In genomic region chr4:169626328-169627282, GRCh38 we compare ENCODE assay signal across 13 cellular contexts. TPM values are rescaled to one million over a fixed set of nuclear protein-coding genes. Genes with fewer than 3 reads are reported as not detected.
A peak's percentile ranks its signal among the peaks of the same experiment; 100 is the strongest.
DNase-seq lines count a peak whose midpoint lies in the region; ATAC-seq lines count a peak whose summit lies in the region.
"Had no signal": no experiment of that assay in that cellular context is flagged by ENCODE, and none has a peak within 500 bp of the region (broad histone marks: within the 10 kb centered on the region; RNA-seq: fewer than 3 reads in every experiment).

No MANE protein-coding gene starts in this region.

- H3K36me3 ChIP-seq in ectodermal cell (ENCODE audit: control insufficient read depth, insufficient read depth, low read length): no peaks in the 10 kb centered on the region
- H3K36me3 ChIP-seq: prostate gland had no signal

- no peaks in the 10 kb centered on the region for H3K27me3 ChIP-seq in ectodermal cell (ENCODE audit: control insufficient read depth, insufficient read depth, low read length, poor library complexity, severe bottlenecking)

- no peak for DNase-seq in activated T-cell treated with anti-CD3 and anti-CD28 coated beads, Interleukin-2, amount 50 U/mL, for 4 hours
- DNase-seq in activated T-cell treated with anti-CD3 and anti-CD28 coated beads, Interleukin-2, amount 50 U/mL, for 1 hour: no peak
- DNase-seq in renal cortical epithelial cell (ENCODE audit: low read depth): peak; percentile 56
- DNase-seq in DMS53 treated with DMSO at 0.1 percent for 48 hours (lab: John Stamatoyannopoulos, UW; ENCODE audit: unreplicated experiment): no peak
- no peak for DNase-seq in dedifferentiated amniotic fluid mesenchymal stem cell (ENCODE audit: extremely low spot score)
- DNase-seq: activated naive CD4-positive, alpha-beta T cell; dermis blood vessel endothelial cell; NCI-H345; stimulated activated CD4-positive, alpha-beta T cell treated with anti-CD3 and anti-CD28 coated beads, Interleukin-4, amount 100 ng/mL, for 4 hours had no signal

- WGBS in ectodermal cell, 2 experiments: 97 to 98% methylated on average over 5 to 6 of the region's 6 CpGs

- peak overlapping the region; percentile 16 for H3K27ac ChIP-seq in ectodermal cell (ENCODE audit: insufficient read depth, low read depth, low read length, poor library complexity, severe bottlenecking)
- H3K27ac ChIP-seq: prostate gland had no signal

- peaks cover 6% of the 10 kb centered on the region for H3K4me1 ChIP-seq in ectodermal cell (ENCODE audit: control insufficient read depth, insufficient read depth, low read length)

- peaks cover 7% of the 10 kb centered on the region for H3K36me3 Mint-ChIP-seq in activated T-cell treated with anti-CD3 and anti-CD28 coated beads, Interleukin-2, amount 50 U/mL, for 4 hours (ENCODE audit: insufficient read depth)

- no peaks in the 10 kb centered on the region for H3K27me3 Mint-ChIP-seq in activated T-cell treated with anti-CD3 and anti-CD28 coated beads, Interleukin-2, amount 50 U/mL, for 4 hours (ENCODE audit: low read depth)

- H3K4me1 Mint-ChIP-seq in activated T-cell treated with anti-CD3 and anti-CD28 coated beads, Interleukin-2, amount 50 U/mL, for 4 hours (ENCODE audit: low read depth): peaks cover 55% of the 10 kb centered on the region

- H3K9me3 Mint-ChIP-seq in activated T-cell treated with anti-CD3 and anti-CD28 coated beads, Interleukin-2, amount 50 U/mL, for 4 hours: no peaks in the 10 kb centered on the region

- H3K9me3 ChIP-seq in ectodermal cell (ENCODE audit: control insufficient read depth, low read length): no peaks in the 10 kb centered on the region
- H3K9me3 ChIP-seq: prostate gland had no signal

- no peak overlapping the region for H3K4me3 ChIP-seq in ectodermal cell (ENCODE audit: insufficient read depth, low read depth, low read length)
- H3K4me3 ChIP-seq: prostate gland had no signal

- H3K4me3 Mint-ChIP-seq in activated T-cell treated with anti-CD3 and anti-CD28 coated beads, Interleukin-2, amount 50 U/mL, for 4 hours: no peak overlapping the region

- ATAC-seq in activated T-cell treated with anti-CD3 and anti-CD28 coated beads, Interleukin-2, amount 50 U/mL, for 4 hours: peak; percentile 80 to 85
- peak; percentile 40 for ATAC-seq in HG03175 (IDR thresholded peaks at IDR 0.05; ENCODE audit: unreplicated experiment)
- ATAC-seq in GM18873 (IDR thresholded peaks at IDR 0.05; ENCODE audit: low FRiP score, unreplicated experiment): no peak

RNA-seq across cellular contexts. Expression of gene CLCN3, which starts 6.2 kb away (rescaled TPM):
- 10 to 100 TPM; 16.0 to 17.4 (median 16.0) TPM for total RNA-seq in activated T-cell treated with anti-CD3 and anti-CD28 coated beads, Interleukin-2, amount 50 U/mL, for 4 hours
- polyA plus RNA-seq in ectodermal cell (2013, experiment 1 of 4): 40.5 TPM
- 38.5 TPM for polyA plus RNA-seq in ectodermal cell (2013, experiment 2 of 4)
- 25.7 TPM for polyA plus RNA-seq in ectodermal cell (2013, experiment 3 of 4)
- polyA plus RNA-seq in ectodermal cell (2013, experiment 4 of 4): 30.3 TPM
- 50.0 and 141 TPM in 2 replicates for total RNA-seq in renal cortical epithelial cell

RNA-seq across cellular contexts. Expression of gene NEK1, which starts 14.2 kb away (rescaled TPM):
- 1 to 10 TPM; 6.0 to 6.6 (median 6.6) TPM for total RNA-seq in activated T-cell treated with anti-CD3 and anti-CD28 coated beads, Interleukin-2, amount 50 U/mL, for 4 hours
- polyA plus RNA-seq in ectodermal cell (2013, experiment 1 of 4): 16.0 TPM
- 19.1 TPM for polyA plus RNA-seq in ectodermal cell (2013, experiment 2 of 4)
- 12.9 TPM for polyA plus RNA-seq in ectodermal cell (2013, experiment 3 of 4)
- 15.8 TPM for polyA plus RNA-seq in ectodermal cell (2013, experiment 4 of 4)
- 10.9 and 20.2 TPM in 2 replicates for total RNA-seq in renal cortical epithelial cell
